In genomic region chr10:84291389-84291788, GRCh38 we compare ENCODE assay signal across 12 cellular contexts. TPM values are rescaled to one million over a fixed set of nuclear protein-coding genes. Genes with fewer than 3 reads are reported as not detected.
DNase-seq lines count a peak whose midpoint lies in the region; ATAC-seq lines count a peak whose summit lies in the region.
"Had no signal": no experiment of that assay in that cellular context is flagged by ENCODE, and none has a peak within 500 bp of the region (broad histone marks: within the 10 kb centered on the region; RNA-seq: fewer than 3 reads in every experiment).

No MANE protein-coding gene starts in this region.

- no peaks in the 10 kb centered on the region for H3K36me3 ChIP-seq in naive thymus-derived CD4-positive, alpha-beta T cell (ENCODE audit: control insufficient read depth in 2 of 3, insufficient read depth in 3 of 3, low read length in 3 of 3)

- H3K9me3 Mint-ChIP-seq in naive thymus-derived CD4-positive, alpha-beta T cell, result no peaks in the 10 kb centered on the region
- H3K9me3 Mint-ChIP-seq: stimulated activated naive B cell treated with anti-CD40 and anti-IgM and Interleukin-4, amounts not matched to agents 10 μg/mL and 1 μg/mL and 100 μg/mL, for 72 hours had no signal

- H3K9me3 ChIP-seq in naive thymus-derived CD4-positive, alpha-beta T cell (ENCODE audit: control insufficient read depth in 2 of 3, low read length in 3 of 3), result no peaks in the 10 kb centered on the region
- H3K9me3 ChIP-seq: Caco-2 had no signal

- no peaks in the 10 kb centered on the region for H3K27me3 ChIP-seq in naive thymus-derived CD4-positive, alpha-beta T cell (ENCODE audit: control insufficient read depth in 2 of 2, insufficient read depth in 2 of 2, low read length in 2 of 2)

- no peaks in the 10 kb centered on the region for H3K4me1 ChIP-seq in naive thymus-derived CD4-positive, alpha-beta T cell (ENCODE audit: control insufficient read depth in 2 of 2, insufficient read depth in 2 of 2, low read length in 2 of 2)
- H3K4me1 ChIP-seq: Caco-2 had no signal

- peaks cover 0 to 29% (median 0%) of the 10 kb centered on the region in 5 donors for H3K27me3 Mint-ChIP-seq in naive thymus-derived CD4-positive, alpha-beta T cell

- POLR2A ChIA-PET in naive thymus-derived CD4-positive, alpha-beta T cell (lab: Charles Lee), result no interaction called here

- no peak overlapping the region for H3K4me3 ChIP-seq in naive thymus-derived CD4-positive, alpha-beta T cell (ENCODE audit: low read length)

- H3K27ac ChIP-seq in naive thymus-derived CD4-positive, alpha-beta T cell (ENCODE audit: low read depth, low read length), result no peak overlapping the region
- H3K27ac ChIP-seq: VCaP had no signal

- ATAC-seq in HG02870 (IDR thresholded peaks at IDR 0.05; ENCODE audit: unreplicated experiment) (no peak), HG02938 (IDR thresholded peaks at IDR 0.05; ENCODE audit: unreplicated experiment) (no peak)
- ATAC-seq in naive thymus-derived CD4-positive, alpha-beta T cell, result no peak
- ATAC-seq: stimulated activated naive B cell treated with anti-CD40 and anti-IgM and Interleukin-4, amounts not matched to agents 10 μg/mL and 1 μg/mL and 100 μg/mL, for 72 hours had no signal

- intact Hi-C loops in naive thymus-derived CD4-positive, alpha-beta T cell (cut with micrococcal nuclease), result no loop called here
- intact Hi-C loops in head of caudate nucleus (cut with DNase I), result no loop called here

- peaks cover 0 to 28% (median 0%) of the 10 kb centered on the region in 7 donors for H3K4me1 Mint-ChIP-seq in naive thymus-derived CD4-positive, alpha-beta T cell
- H3K4me1 Mint-ChIP-seq: stimulated activated naive B cell treated with anti-CD40 and anti-IgM and Interleukin-4, amounts not matched to agents 10 μg/mL and 1 μg/mL and 100 μg/mL, for 72 hours had no signal

- CTCF ChIA-PET in naive thymus-derived CD4-positive, alpha-beta T cell (lab: Charles Lee), result no interaction called here

- no peaks in the 10 kb centered on the region for H3K36me3 Mint-ChIP-seq in naive thymus-derived CD4-positive, alpha-beta T cell
- H3K36me3 Mint-ChIP-seq: stimulated activated naive B cell treated with anti-CD40 and anti-IgM and Interleukin-4, amounts not matched to agents 10 μg/mL and 1 μg/mL and 100 μg/mL, for 72 hours had no signal

- H3K4me3 Mint-ChIP-seq in naive thymus-derived CD4-positive, alpha-beta T cell, result no peak overlapping the region
- H3K4me3 Mint-ChIP-seq: stimulated activated naive B cell treated with anti-CD40 and anti-IgM and Interleukin-4, amounts not matched to agents 10 μg/mL and 1 μg/mL and 100 μg/mL, for 72 hours had no signal

- DNase-seq in COLO829 (ENCODE audit: low spot score), result peak; percentile 54
- DNase-seq in LHCN-M2 (ENCODE audit: low read depth), result peak; percentile 62
- DNase-seq in astrocyte of the hippocampus (ENCODE audit: low read depth, low spot score), result peak; percentile 83
- DNase-seq in left kidney (ENCODE audit: low read depth, low spot score), result peak; percentile 93
- no peak for DNase-seq in naive thymus-derived CD4-positive, alpha-beta T cell
- no peak for DNase-seq in head of caudate nucleus
- DNase-seq: amygdala; stimulated activated naive B cell treated with anti-CD40 and anti-IgM and Interleukin-4, amounts not matched to agents 10 μg/mL and 1 μg/mL and 100 μg/mL, for 72 hours had no signal

- no peak overlapping the region for H3K27ac Mint-ChIP-seq in naive thymus-derived CD4-positive, alpha-beta T cell
- H3K27ac Mint-ChIP-seq: stimulated activated naive B cell treated with anti-CD40 and anti-IgM and Interleukin-4, amounts not matched to agents 10 μg/mL and 1 μg/mL and 100 μg/mL, for 72 hours had no signal

RNA-seq across cellular contexts. Expression of gene CCSER2, which starts 37.0 kb away (rescaled TPM):
- total RNA-seq in LHCN-M2 (2014; rRNA removed), result 20.8 and 25.0 TPM in 2 replicates
- polyA plus RNA-seq in LHCN-M2 (2012), result 14.0 TPM
- 100 to 1,000 TPM in 3 of 5 experiments, 10 to 100 TPM in 2; 91.1 to 133 (median 114) TPM for total RNA-seq in naive thymus-derived CD4-positive, alpha-beta T cell
- polyA plus RNA-seq in naive thymus-derived CD4-positive, alpha-beta T cell, result 10 to 100 TPM; 59.1 to 85.3 TPM

RNA-seq across cellular contexts. Expression of gene RGR, which starts 46.5 kb away (rescaled TPM):
- not detected in 2 replicates for total RNA-seq in LHCN-M2 (2014; rRNA removed)
- polyA plus RNA-seq in LHCN-M2 (2012), result not detected
- total RNA-seq in naive thymus-derived CD4-positive, alpha-beta T cell, result not detected
- polyA plus RNA-seq in naive thymus-derived CD4-positive, alpha-beta T cell, result not detected
- total RNA-seq: Caco-2 had no signal

RNA-seq across cellular contexts. Expression of gene LRIT1, which starts 50.0 kb away (rescaled TPM):
- not detected in 2 replicates for total RNA-seq in LHCN-M2 (2014; rRNA removed)
- not detected for polyA plus RNA-seq in LHCN-M2 (2012)
- not detected for total RNA-seq in naive thymus-derived CD4-positive, alpha-beta T cell
- not detected for polyA plus RNA-seq in naive thymus-derived CD4-positive, alpha-beta T cell
- total RNA-seq: Caco-2 had no signal

Comparison
In these comparisons a context has a peak if more than half of its experiments do, and no peak if none do; other contexts are left out.
1. DNase-seq: peak in COLO829 (single experiment), LHCN-M2 (single experiment), astrocyte of the hippocampus (single experiment) and left kidney (single experiment); none in naive thymus-derived CD4-positive, alpha-beta T cell (0 of 9) and head of caudate nucleus (0 of 42).